In genomic region chr3:35078780-35079179, GRCh38 we compare ENCODE assay signal across 9 cellular contexts.
"Had no signal": no experiment of that assay in that cellular context is flagged by ENCODE, and none has a peak within 500 bp of the region (broad histone marks: within the 10 kb centered on the region; RNA-seq: fewer than 3 reads in every experiment).

No MANE protein-coding gene starts in this region.

- H3K4me3 ChIP-seq: GM23248, GM23338, HAP-1 had no signal

- H3K4me1 ChIP-seq: HAP-1 had no signal

- ATAC-seq: GM23338, HCT116 had no signal

- H3K36me3 ChIP-seq: HAP-1 had no signal

- H3K9ac ChIP-seq: GM23248 had no signal

- H3K9me3 ChIP-seq: HAP-1 had no signal

- H2AFZ ChIP-seq: GM23248, GM23338 had no signal

- H3K27ac ChIP-seq: GM23248 had no signal

- DNase-seq: GM23248, GOT3, H7, H9, HCEC 1CT, HFFc6 had no signal

- H3K4me2 ChIP-seq: GM23338 had no signal
